5 cellular contexts compared by ENCODE assay signal in genomic region chr5:116980581-116980980, GRCh38.
"Had no signal": no experiment of that assay in that cellular context is flagged by ENCODE, and none has a peak within 500 bp of the region (broad histone marks: within the 10 kb centered on the region; RNA-seq: fewer than 3 reads in every experiment).

No MANE protein-coding gene starts in this region.

- DNase-seq: IMR-90 had no signal

- H3K4me1 Mint-ChIP-seq: IgD-negative memory B cell had no signal

- H3K27ac ChIP-seq: HL-60 had no signal

- H3K9me3 Mint-ChIP-seq: IgD-negative memory B cell had no signal

- H3K27me3 Mint-ChIP-seq: IgD-negative memory B cell had no signal

- H3K4me3 ChIP-seq: K562 had no signal

- H3K36me3 Mint-ChIP-seq: IgD-negative memory B cell had no signal

- H3K27ac Mint-ChIP-seq: IgD-negative memory B cell had no signal

- H3K4me3 Mint-ChIP-seq: IgD-negative memory B cell had no signal

- ATAC-seq: HepG2, K562 had no signal
